26 cellular contexts compared by ENCODE assay signal in the genomic region with DNA sequence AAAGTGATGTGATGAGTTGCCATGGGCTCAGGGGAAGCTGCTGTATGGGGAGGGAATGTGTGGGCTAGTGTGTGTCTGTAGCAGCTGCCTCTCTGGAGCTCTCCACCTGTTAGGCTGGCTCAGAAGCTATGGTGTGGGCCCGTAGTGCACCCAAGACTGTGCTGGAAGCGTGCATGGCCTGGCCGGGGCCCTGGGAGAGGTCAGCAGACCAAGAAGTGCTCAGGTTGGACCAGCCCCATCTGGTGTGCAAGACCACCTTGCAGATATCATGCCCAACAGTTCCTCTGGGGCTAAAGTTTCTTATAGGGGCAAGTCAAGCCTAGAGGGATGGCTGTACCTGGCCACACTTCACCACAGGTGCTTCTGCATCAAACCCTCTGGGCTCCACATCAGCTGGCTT.
"Had no signal": no experiment of that assay in that cellular context is flagged by ENCODE, and none has a peak within 500 bp of the region (broad histone marks: within the 10 kb centered on the region; RNA-seq: fewer than 3 reads in every experiment).

No MANE protein-coding gene starts in this region.

- H3K27ac ChIP-seq: heart left ventricle, left ventricle myocardium inferior, pancreas, prostate gland, sigmoid colon, stomach, suprapubic skin, thoracic aorta, tibial artery, upper lobe of left lung had no signal

- H3K36me3 ChIP-seq: heart left ventricle, left ventricle myocardium inferior, pancreas, prostate gland, sigmoid colon, stomach, suprapubic skin, thoracic aorta, tibial artery, upper lobe of left lung had no signal

- DNase-seq: heart left ventricle; hypothalamus; immature natural killer cell; left ventricle myocardium inferior; mesendoderm; naive thymus-derived CD4-positive, alpha-beta T cell; nucleus accumbens; retina; right cardiac atrium; sigmoid colon; small intestine; stimulated activated CD4-positive, alpha-beta T cell treated with anti-CD3 and anti-CD28 coated beads, Interleukin-1b, Interleukin-23, amount 100 ng/mL, for 48 hours; stimulated activated CD4-positive, alpha-beta T cell treated with anti-CD3 and anti-CD28 coated beads, Interleukin-2, amount 100 ng/mL, for 48 hours; stimulated activated CD4-positive, alpha-beta T cell treated with anti-CD3 and anti-CD28 coated beads, Interleukin-4, amount 100 ng/mL, for 4 hours; stimulated activated CD8-positive, alpha-beta memory T cell treated with anti-CD3 and anti-CD28 coated beads, Interleukin-4, amount 100 ng/mL, for 48 hours; stimulated activated naive B cell treated with anti-CD40 and anti-IgM and Interleukin-4, amounts not matched to agents 10 μg/mL and 1 μg/mL and 100 μg/mL, for 72 hours; stimulated activated naive CD8-positive, alpha-beta T cell treated with anti-CD3 and anti-CD28 coated beads, Interleukin-15, Interleukin-2, amounts not matched to agents 100 U/mL and 50 U/mL, for 24 hours; stomach; tibial artery had no signal

- ATAC-seq: heart left ventricle; naive thymus-derived CD4-positive, alpha-beta T cell; natural killer cell treated with Interleukin-12 subunit alpha and Interleukin-12 subunit beta and Interleukin-15 and Interleukin-18, amount 100 ng/mL, for 72 hours; pancreas; right cardiac atrium; stimulated activated naive B cell treated with anti-CD40 and anti-IgM and Interleukin-4, amounts not matched to agents 10 μg/mL and 1 μg/mL and 100 μg/mL, for 72 hours; stimulated activated naive CD8-positive, alpha-beta T cell treated with anti-CD3 and anti-CD28 coated beads, Interleukin-15, Interleukin-2, amounts not matched to agents 100 U/mL and 50 U/mL, for 24 hours had no signal

- H3K4me3 ChIP-seq: heart left ventricle, left ventricle myocardium inferior, lung, pancreas, prostate gland, sigmoid colon, stomach, suprapubic skin, thoracic aorta, tibial artery, upper lobe of left lung had no signal

- H3K27me3 ChIP-seq: heart left ventricle, pancreas, sigmoid colon, stomach, suprapubic skin, tibial artery, upper lobe of left lung had no signal

- H3K4me1 ChIP-seq: heart left ventricle, left ventricle myocardium inferior, pancreas, prostate gland, sigmoid colon, stomach, suprapubic skin, tibial artery, upper lobe of left lung had no signal

- H3K9me3 ChIP-seq: pancreas, prostate gland, sigmoid colon, thoracic aorta, tibial artery, upper lobe of left lung had no signal
